2 cellular contexts compared by ENCODE assay signal in the genomic region with DNA sequence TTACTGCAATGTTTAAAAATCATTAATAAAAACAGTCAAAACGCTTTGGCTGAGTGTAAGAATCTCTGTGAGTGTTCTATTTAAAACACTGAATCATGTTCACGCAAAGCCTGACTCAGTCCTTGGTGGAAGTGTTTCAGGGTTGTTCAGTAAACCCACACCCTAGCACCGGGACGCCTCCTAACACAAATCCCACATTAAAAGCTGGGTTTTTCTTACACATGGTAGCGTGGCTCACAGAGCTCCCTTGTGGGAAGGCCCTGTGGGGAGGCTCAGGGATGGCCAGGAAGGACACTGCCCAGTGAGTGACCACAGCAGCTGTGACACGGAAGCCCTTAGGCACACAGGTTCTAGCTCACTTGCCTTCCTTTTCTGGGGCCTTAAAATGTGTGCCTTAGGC.
TF ChIP-seq lines count a peak whose summit lies in the region.

No MANE protein-coding gene starts in this region.

TF ChIP-seq in H1, 55 proteins besides CTCF, POLR2A, EP300 and RAD21 (continued from another document):
- TF ChIP-seq GTF2F1 (IDR thresholded peaks at IDR 0.05; ENCODE audit: borderline replicate concordance, low read depth, low read length) (no peak), EZH2 (IDR thresholded peaks at IDR 0.05; ENCODE audit: low read depth, low read length, severe bottlenecking) (no peak), RNF2 (IDR thresholded peaks at IDR 0.05; ENCODE audit: borderline replicate concordance, low read depth, low read length, missing control alignments, poor library complexity, severe bottlenecking) (no peak), FOSL1 (IDR thresholded peaks at IDR 0.05; ENCODE audit: insufficient read depth, low read depth, low read length) (no peak), ATF2 (IDR thresholded peaks at IDR 0.05; ENCODE audit: low read length) (no peak), SP2 (IDR thresholded peaks at IDR 0.05; ENCODE audit: low read length) (no peak)

TF ChIP-seq in HepG2, 621 proteins besides CTCF, POLR2A, EP300 and RAD21 (continued from another document):
- TF ChIP-seq, protein P1, sequence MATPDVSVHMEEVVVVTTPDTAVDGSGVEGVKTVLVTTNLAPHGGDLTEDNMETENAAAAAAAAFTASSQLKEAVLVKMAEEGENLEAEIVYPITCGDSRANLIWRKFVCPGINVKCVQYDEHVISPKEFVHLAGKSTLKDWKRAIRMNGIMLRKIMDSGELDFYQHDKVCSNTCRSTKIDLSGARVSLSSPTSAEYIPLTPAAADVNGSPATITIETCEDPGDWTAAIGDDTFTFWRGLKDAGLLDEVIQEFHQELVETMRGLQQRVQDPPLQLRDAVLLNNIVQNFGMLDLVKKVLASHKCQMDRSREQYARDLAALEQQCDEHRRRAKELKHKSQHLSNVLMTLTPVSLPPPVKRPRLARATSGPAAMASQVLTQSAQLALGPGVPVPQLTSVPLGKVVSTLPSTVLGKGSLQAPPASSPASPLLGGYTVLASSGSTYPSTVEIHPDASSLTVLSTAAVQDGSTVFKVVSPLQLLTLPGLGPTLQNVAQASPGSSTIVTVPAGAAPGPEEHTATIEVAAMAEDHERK (CRISPR knock-in tag; IDR thresholded peaks at IDR 0.05; ENCODE audit: low read depth), result no peak
- no peak for TF ChIP-seq JDP2 (CRISPR knock-in tag; IDR thresholded peaks at IDR 0.05; ENCODE audit: borderline replicate concordance)
- no peak for TF ChIP-seq SRSF1 (optimal IDR thresholded peaks at IDR 0.05; ENCODE audit: low read depth, low read length)
- TF ChIP-seq MATR3 (CRISPR knock-in tag; IDR thresholded peaks at IDR 0.05), result no peak
